Comparison of ENCODE assay signal across 12 cellular contexts in genomic region chr4:6714954-6715353, GRCh38. TPM values are rescaled to one million over a fixed set of nuclear protein-coding genes. Genes with fewer than 3 reads are reported as not detected.
DNase-seq lines count a peak whose midpoint lies in the region; ATAC-seq and TF ChIP-seq lines count a peak whose summit lies in the region.
"Had no signal": no experiment of that assay in that cellular context is flagged by ENCODE, and none has a peak within 500 bp of the region (broad histone marks: within the 10 kb centered on the region; RNA-seq: fewer than 3 reads in every experiment).

No MANE protein-coding gene starts in this region.

- DNase-seq in activated CD4-positive, alpha-beta T cell treated with anti-CD3 and anti-CD28 coated beads, Interleukin-2, amount 10 ng/mL, durations not matched to agents 24 days and 14 days: no peak
- DNase-seq in activated CD4-positive, alpha-beta T cell treated with anti-CD3 and anti-CD28 coated beads, Interleukin-2, amount 50 U/mL, for 48 hours: no peak
- DNase-seq in OCI-LY7 (ENCODE audit: low spot score) (no peak), psoas muscle (no peak), esophagus squamous epithelium (lab: John Stamatoyannopoulos, UW) (no peak)
- DNase-seq: erythroblast, NCI-H2081, pancreas, upper lobe of left lung had no signal

- H3K36me3 ChIP-seq in OCI-LY7 (ENCODE audit: insufficient read depth, low read length): no peaks in the 10 kb centered on the region
- H3K36me3 ChIP-seq in psoas muscle (ENCODE audit: insufficient read depth in 1 of 2, low read depth in 1 of 2): no peaks in the 10 kb centered on the region
- H3K36me3 ChIP-seq in esophagus squamous epithelium: peaks cover 0 to 4% (median 0%) of the 10 kb centered on the region in 3 donors
- H3K36me3 ChIP-seq: pancreas, upper lobe of left lung had no signal

- H3K27me3 ChIP-seq in psoas muscle (ENCODE audit: insufficient read depth in 3 of 3, low read length in 2 of 3): no peaks in the 10 kb centered on the region
- no peaks in the 10 kb centered on the region for H3K27me3 ChIP-seq in esophagus squamous epithelium
- H3K27me3 ChIP-seq: pancreas, upper lobe of left lung had no signal

- H3K4me3 ChIP-seq in OCI-LY7 (ENCODE audit: low read depth, low read length, poor library complexity, severe bottlenecking) (no peak overlapping the region), psoas muscle (no peak overlapping the region), esophagus squamous epithelium (no peak overlapping the region)

- CTCF ChIA-PET in OCI-LY7 (lab: Charles Lee; ENCODE audit: unreplicated experiment): no interaction called here

- H4K20me1 ChIP-seq in OCI-LY7 (ENCODE audit: insufficient read depth, low read length): no peaks in the 10 kb centered on the region; the same call in 1 of the 2 replicates

- no peaks in the 10 kb centered on the region for H3K9me2 ChIP-seq in OCI-LY7 (ENCODE audit: insufficient read depth, low read length)

- no peak for TF ChIP-seq POLR2A in esophagus squamous epithelium (IDR thresholded peaks at IDR 0.05)

- peak overlapping the region; percentile 17 for H3K4me3 Mint-ChIP-seq in activated CD4-positive, alpha-beta T cell treated with anti-CD3 and anti-CD28 coated beads, Interleukin-2, amount 10 ng/mL, durations not matched to agents 24 days and 14 days
- peak overlapping the region; percentile 37 to 94 (median 63) for H3K4me3 Mint-ChIP-seq in brain

- peak overlapping the region; percentile 82 for H3K27ac Mint-ChIP-seq in activated CD4-positive, alpha-beta T cell treated with anti-CD3 and anti-CD28 coated beads, Interleukin-2, amount 10 ng/mL, durations not matched to agents 24 days and 14 days
- H3K27ac Mint-ChIP-seq in brain: peak overlapping the region in 3 of 5 experiments; percentile 21 to 61 (median 51)

- POLR2A ChIA-PET in OCI-LY7 (lab: Charles Lee): no interaction called here

- H3K9me3 Mint-ChIP-seq in activated CD4-positive, alpha-beta T cell treated with anti-CD3 and anti-CD28 coated beads, Interleukin-2, amount 10 ng/mL, durations not matched to agents 24 days and 14 days: no peaks in the 10 kb centered on the region
- peaks cover 3 to 19% (median 10%) of the 10 kb centered on the region in 5 experiments for H3K9me3 Mint-ChIP-seq in brain

- BruUV-seq in OCI-LY7 (replicated peaks; lab: Mats Ljungman, UMichigan): no TSS peak

- H3K4me1 Mint-ChIP-seq in activated CD4-positive, alpha-beta T cell treated with anti-CD3 and anti-CD28 coated beads, Interleukin-2, amount 10 ng/mL, durations not matched to agents 24 days and 14 days: peaks cover 28% of the 10 kb centered on the region
- H3K4me1 Mint-ChIP-seq in brain: peaks cover 40% of the 10 kb centered on the region

- H3K9me3 ChIP-seq in OCI-LY7 (ENCODE audit: low read length) (peaks cover 13% of the 10 kb centered on the region), psoas muscle (no peaks in the 10 kb centered on the region), esophagus squamous epithelium (no peaks in the 10 kb centered on the region)
- H3K9me3 ChIP-seq: pancreas, upper lobe of left lung had no signal

- peaks cover 27% of the 10 kb centered on the region for H3K4me1 ChIP-seq in OCI-LY7 (ENCODE audit: insufficient read depth, low read length, poor library complexity, severe bottlenecking)
- peaks cover 28% of the 10 kb centered on the region for H3K4me1 ChIP-seq in psoas muscle
- H3K4me1 ChIP-seq in esophagus squamous epithelium: peaks cover 5 to 38% (median 25%) of the 10 kb centered on the region in 3 donors

- H2AFZ ChIP-seq in OCI-LY7 (ENCODE audit: low read length): peak overlapping the region; percentile 97; the same call in 1 of the 2 replicates

- intact Hi-C loops in activated CD4-positive, alpha-beta T cell treated with anti-CD3 and anti-CD28 coated beads, Interleukin-2, amount 10 ng/mL, durations not matched to agents 24 days and 14 days (cut with micrococcal nuclease): loop anchor here (5.0 to 10.0 kb wide), 2 partner anchors 272 to 1730 kb away; partner anchors contain the start of genes ACOX3 and TRMT44
- intact Hi-C loops in OCI-LY7 (cut with micrococcal nuclease; ENCODE audit: unreplicated experiment) (no loop called here), psoas muscle (cut with DNase I) (loop anchor here (5.0 to 10.0 kb wide), 3 partner anchors 67 to 357 kb away; partner anchors contain the start of gene KIAA0232 (in 1 of the 2)), esophagus squamous epithelium (cut with DNase I) (no loop called here)

- no peak overlapping the region for H3K4me2 ChIP-seq in OCI-LY7 (ENCODE audit: low read length)

- TF ChIP-seq CTCF in OCI-LY7 (conservative IDR thresholded peaks at IDR 0.05; ENCODE audit: low read length) (no peak), brain (conservative IDR thresholded peaks at IDR 0.05) (no peak), psoas muscle (IDR thresholded peaks at IDR 0.05) (no peak), esophagus squamous epithelium (IDR thresholded peaks at IDR 0.05) (no peak)

- WGBS in psoas muscle, 3 donors: 80 to 100% (median 96%) methylated on average over 1 of the region's 1 CpG
- WGBS in esophagus squamous epithelium, 2 donors: 30 to 58% methylated on average over 1 of the region's 1 CpG

- peaks cover 3% of the 10 kb centered on the region for H3K27me3 Mint-ChIP-seq in activated CD4-positive, alpha-beta T cell treated with anti-CD3 and anti-CD28 coated beads, Interleukin-2, amount 10 ng/mL, durations not matched to agents 24 days and 14 days
- H3K27me3 Mint-ChIP-seq in brain: peaks cover 28% of the 10 kb centered on the region

- peaks cover 15% of the 10 kb centered on the region for H3K36me3 Mint-ChIP-seq in activated CD4-positive, alpha-beta T cell treated with anti-CD3 and anti-CD28 coated beads, Interleukin-2, amount 10 ng/mL, durations not matched to agents 24 days and 14 days (ENCODE audit: low read depth)
- H3K36me3 Mint-ChIP-seq in brain: peaks cover 10% of the 10 kb centered on the region

- H3K27ac ChIP-seq in OCI-LY7 (ENCODE audit: low read depth, low read length, poor library complexity, severe bottlenecking): no peak overlapping the region
- H3K27ac ChIP-seq in psoas muscle: peak overlapping the region; percentile 99
- H3K27ac ChIP-seq in esophagus squamous epithelium: peak overlapping the region in 1 of 4 donors; percentile 98

- no peak for ATAC-seq in psoas muscle
- ATAC-seq in GM21576 (IDR thresholded peaks at IDR 0.05; ENCODE audit: unreplicated experiment): no peak
- ATAC-seq in HG03095 (IDR thresholded peaks at IDR 0.05; ENCODE audit: unreplicated experiment): no peak

- H3K79me2 ChIP-seq in OCI-LY7 (ENCODE audit: insufficient read depth, low read depth, low read length): peaks cover 25% of the 10 kb centered on the region

RNA-seq across cellular contexts. Expression of gene BLOC1S4, which starts 1.0 kb away (rescaled TPM):
- total RNA-seq in activated CD4-positive, alpha-beta T cell treated with anti-CD3 and anti-CD28 coated beads, Interleukin-2, amount 10 ng/mL, durations not matched to agents 24 days and 14 days: 20.1 and 21.4 TPM in 2 replicates
- total RNA-seq in OCI-LY7 (2014; rRNA removed; shearing (Covaris generic)): 26.5 and 36.1 TPM in 2 replicates
- 26.1 and 32.3 TPM in 2 replicates for total RNA-seq in OCI-LY7 (2022)
- 11.0 TPM for polyA plus RNA-seq in brain (ENCODE audit: insufficient read depth, low read depth, low replicate concordance)
- 10 to 100 TPM in 3 of 4 donors, 1 to 10 TPM in 1; 9.3 to 15.0 (median 14.2) TPM for total RNA-seq in psoas muscle
- 10 to 100 TPM in 1 of 3 donors, 1 to 10 TPM in 2; 7.6 to 13.8 (median 9.7) TPM for polyA plus RNA-seq in psoas muscle
- 10 to 100 TPM; 12.4 to 19.6 (median 14.3) TPM for total RNA-seq in esophagus squamous epithelium

RNA-seq across cellular contexts. Expression of gene MRFAP1L1, which starts 5.3 kb away (rescaled TPM):
- total RNA-seq in activated CD4-positive, alpha-beta T cell treated with anti-CD3 and anti-CD28 coated beads, Interleukin-2, amount 10 ng/mL, durations not matched to agents 24 days and 14 days: 51.4 TPM in 2 replicates
- total RNA-seq in OCI-LY7 (2014; rRNA removed; shearing (Covaris generic)): 50.5 and 79.2 TPM in 2 replicates
- total RNA-seq in OCI-LY7 (2022) (49.3 and 50.1 TPM in 2 replicates), psoas muscle (10 to 100 TPM; 30.0 to 39.1 (median 32.4) TPM), esophagus squamous epithelium (10 to 100 TPM; 29.5 to 63.5 (median 48.2) TPM)
- polyA plus RNA-seq in brain (ENCODE audit: insufficient read depth, low read depth, low replicate concordance) (83.7 TPM), psoas muscle (10 to 100 TPM; 40.5 to 79.0 (median 48.5) TPM)

RNA-seq across cellular contexts. Expression of gene S100P, which starts 21.3 kb away (rescaled TPM):
- total RNA-seq in activated CD4-positive, alpha-beta T cell treated with anti-CD3 and anti-CD28 coated beads, Interleukin-2, amount 10 ng/mL, durations not matched to agents 24 days and 14 days: 2.1 and 2.8 TPM in 2 replicates
- not detected in 2 replicates for total RNA-seq in OCI-LY7 (2014; rRNA removed; shearing (Covaris generic))
- not detected in 2 replicates for total RNA-seq in OCI-LY7 (2022)
- 0.85 TPM for polyA plus RNA-seq in brain (ENCODE audit: insufficient read depth, low read depth, low replicate concordance)
- total RNA-seq in psoas muscle: 1 to 10 TPM in 1 of 4 donors, under 1 TPM in 2, not detected in 1; 0.34 to 1.5 (median 0.68) TPM
- under 1 TPM; 0.34 to 0.36 (median 0.35) TPM for polyA plus RNA-seq in psoas muscle
- 10 to 100 TPM; 15.8 to 65.8 (median 51.8) TPM for total RNA-seq in esophagus squamous epithelium

Comparison
In these comparisons a context has a peak if more than half of its experiments do, and no peak if none do; other contexts are left out.
1. intact Hi-C loops: an anchor here in activated CD4-positive, alpha-beta T cell treated with anti-CD3 and anti-CD28 coated beads, Interleukin-2, amount 10 ng/mL, durations not matched to agents 24 days and 14 days (5.0 to 10.0 kb wide) and psoas muscle (5.0 to 10.0 kb wide); none called in OCI-LY7 and esophagus squamous epithelium.